Comparison of ENCODE assay signal across 8 cellular contexts in genomic region chr19:45640849-45641273, GRCh38.
DNase-seq lines count a peak whose midpoint lies in the region; FAIRE-seq and TF ChIP-seq lines count a peak whose summit lies in the region.

No MANE protein-coding gene starts in this region.

- peak; percentile 77 for DNase-seq in activated T-cell treated with anti-CD3 and anti-CD28 coated beads, Interleukin-2, amount 50 U/mL, for 24 hours
- DNase-seq in stimulated activated CD8-positive, alpha-beta memory T cell treated with anti-CD3 and anti-CD28 coated beads, Interleukin-7, amount 100 ng/mL, for 24 hours (ENCODE audit: low read depth) = peak; percentile 43
- DNase-seq in head of caudate nucleus (no peak), DMS53 (lab: John Stamatoyannopoulos, UW) (no peak), GM19239 (ENCODE audit: insufficient read length, low spot score) (no peak), globus pallidus (ENCODE audit: low spot score) (no peak)

- no peaks in the 10 kb centered on the region for H3K36me3 ChIP-seq in iPS-15b (ENCODE audit: control insufficient read depth, insufficient read depth, low read length)

- H3K9me3 ChIP-seq in iPS-15b (ENCODE audit: control insufficient read depth, insufficient read depth, low read length) = no peaks in the 10 kb centered on the region

- H3K4me3 Mint-ChIP-seq in activated T-cell treated with anti-CD3 and anti-CD28 coated beads, Interleukin-2, amount 50 U/mL, for 24 hours = peak overlapping the region; percentile 92

- no peaks in the 10 kb centered on the region for H3K27me3 Mint-ChIP-seq in activated T-cell treated with anti-CD3 and anti-CD28 coated beads, Interleukin-2, amount 50 U/mL, for 24 hours

- H3K4me1 ChIP-seq in iPS-15b (ENCODE audit: control insufficient read depth, insufficient read depth, low read length) = peaks cover 22% of the 10 kb centered on the region

- TF ChIP-seq EP300 in Ishikawa (IDR thresholded peaks at IDR 0.05; ENCODE audit: borderline replicate concordance) = no peak

- H3K36me3 Mint-ChIP-seq in activated T-cell treated with anti-CD3 and anti-CD28 coated beads, Interleukin-2, amount 50 U/mL, for 24 hours (ENCODE audit: low read depth) = peaks cover 50% of the 10 kb centered on the region

- TF ChIP-seq RAD21 in Ishikawa (IDR thresholded peaks at IDR 0.05; ENCODE audit: low read depth) = no peak

- no peak overlapping the region for H3K9ac ChIP-seq in iPS-15b (ENCODE audit: low read depth, low read length)

- peak overlapping the region; percentile 98 for H3K27ac Mint-ChIP-seq in activated T-cell treated with anti-CD3 and anti-CD28 coated beads, Interleukin-2, amount 50 U/mL, for 24 hours

- peaks cover 3% of the 10 kb centered on the region for H3K9me3 Mint-ChIP-seq in activated T-cell treated with anti-CD3 and anti-CD28 coated beads, Interleukin-2, amount 50 U/mL, for 24 hours

- FAIRE-seq in GM19239 (lab: Jason Lieb, UNC) = no peak

- H3K4me1 Mint-ChIP-seq in activated T-cell treated with anti-CD3 and anti-CD28 coated beads, Interleukin-2, amount 50 U/mL, for 24 hours (ENCODE audit: low read depth) = peaks cover 54% of the 10 kb centered on the region

- intact Hi-C loops in head of caudate nucleus (cut with DNase I) = loop anchor here (10.0 kb wide), 1 partner anchor 116 kb away; no protein-coding TSS in a partner anchor

- H3K27me3 ChIP-seq in iPS-15b (ENCODE audit: control insufficient read depth, insufficient read depth, low read length) = peaks cover 10% of the 10 kb centered on the region

- H3K4me3 ChIP-seq in iPS-15b (ENCODE audit: low read depth, low read length) = peak overlapping the region; percentile 74

TF ChIP-seq in Ishikawa, 13 proteins besides CTCF, POLR2A, EP300 and RAD21:
- TF ChIP-seq TEAD4 (IDR thresholded peaks at IDR 0.05) = peak; percentile 36; the same call in 1 of the 2 replicates
- no peak; the same call in 1 of the 2 replicates for TF ChIP-seq CREB1 (IDR thresholded peaks at IDR 0.05; ENCODE audit: low read depth)
- no peak for TF ChIP-seq YY1 (IDR thresholded peaks at IDR 0.05; ENCODE audit: low read depth)
- no peak for TF ChIP-seq NFIC (IDR thresholded peaks at IDR 0.05)
- TF ChIP-seq, protein P1, sequence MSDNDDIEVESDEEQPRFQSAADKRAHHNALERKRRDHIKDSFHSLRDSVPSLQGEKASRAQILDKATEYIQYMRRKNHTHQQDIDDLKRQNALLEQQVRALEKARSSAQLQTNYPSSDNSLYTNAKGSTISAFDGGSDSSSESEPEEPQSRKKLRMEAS (IDR thresholded peaks at IDR 0.05) = 0 out of 2 replicates have a peak, but pooled peaks have one; percentile 0
- TF ChIP-seq ZBTB7A (IDR thresholded peaks at IDR 0.05; ENCODE audit: low read depth) = no peak
- TF ChIP-seq CEBPB (IDR thresholded peaks at IDR 0.05) = no peak

Comparison
In these comparisons a context has a peak if more than half of its experiments do, and no peak if none do; other contexts are left out.
1. DNase-seq: peak in activated T-cell treated with anti-CD3 and anti-CD28 coated beads, Interleukin-2, amount 50 U/mL, for 24 hours (single experiment) and stimulated activated CD8-positive, alpha-beta memory T cell treated with anti-CD3 and anti-CD28 coated beads, Interleukin-7, amount 100 ng/mL, for 24 hours (single experiment); none in head of caudate nucleus (0 of 42), DMS53 (single experiment), GM19239 (single experiment) and globus pallidus (single experiment).